ENCODE assay signal across 17 cellular contexts in the genomic region with DNA sequence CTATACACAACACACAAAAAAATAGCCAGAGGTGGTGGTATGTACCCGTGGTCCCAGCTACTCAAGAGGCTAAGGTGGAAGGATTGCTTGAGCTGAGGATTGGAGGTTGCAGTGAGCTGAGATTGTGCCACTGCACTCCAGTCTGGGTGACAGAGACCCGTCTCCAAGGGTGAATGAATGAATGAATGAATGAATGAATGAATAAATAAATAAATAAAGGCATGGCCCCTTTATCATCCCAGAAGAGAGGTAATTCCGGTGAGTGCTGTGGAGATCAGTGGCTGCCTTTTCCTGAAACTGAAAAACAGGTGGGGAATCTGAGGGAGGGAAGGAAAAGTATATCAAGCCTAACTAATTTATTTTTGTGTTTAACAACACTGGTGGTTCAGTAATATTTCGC.
A peak's percentile ranks its signal among the peaks of the same experiment; 100 is the strongest.
DNase-seq lines count a peak whose midpoint lies in the region; ATAC-seq, FAIRE-seq and TF ChIP-seq lines count a peak whose summit lies in the region.
"Had no signal": no experiment of that assay in that cellular context is flagged by ENCODE, and none has a peak within 500 bp of the region (broad histone marks: within the 10 kb centered on the region; RNA-seq: fewer than 3 reads in every experiment).

No MANE protein-coding gene starts in this region.

- peak overlapping the region; percentile 30 for H3K27ac Mint-ChIP-seq in activated T-cell treated with anti-CD3 and anti-CD28 coated beads, Interleukin-2, amount 50 U/mL, for 72 hours
- peak overlapping the region; percentile 66 to 90 for H3K27ac Mint-ChIP-seq in effector memory CD8-positive, alpha-beta T cell
- H3K27ac Mint-ChIP-seq in stimulated activated memory B cell treated with anti-CD40 and anti-IgM and Interleukin-4, amounts not matched to agents 10 μg/mL and 1 μg/mL and 100 μg/mL, for 72 hours, result peak overlapping the region; percentile 71
- H3K27ac Mint-ChIP-seq: HFFc6 had no signal

- H3K4me3 ChIP-seq in HL-60 (replicated peaks; ENCODE audit: insufficient read depth, low read length), result no peak overlapping the region
- H3K4me3 ChIP-seq: PC-9 had no signal

- peak overlapping the region in 1 of 2 donors; percentile 20 for H3K4me3 Mint-ChIP-seq in activated T-cell treated with anti-CD3 and anti-CD28 coated beads, Interleukin-2, amount 50 U/mL, for 72 hours
- no peak overlapping the region for H3K4me3 Mint-ChIP-seq in activated T-cell treated with anti-CD3 and anti-CD28 coated beads, Interleukin-2, amount 50 U/mL, for 4 hours
- no peak overlapping the region for H3K4me3 Mint-ChIP-seq in effector memory CD8-positive, alpha-beta T cell
- H3K4me3 Mint-ChIP-seq in stimulated activated memory B cell treated with anti-CD40 and anti-IgM and Interleukin-4, amounts not matched to agents 10 μg/mL and 1 μg/mL and 100 μg/mL, for 72 hours, result no peak overlapping the region
- H3K4me3 Mint-ChIP-seq: HFFc6 had no signal

- peaks cover 1 to 9% of the 10 kb centered on the region in 2 donors for H3K36me3 Mint-ChIP-seq in activated T-cell treated with anti-CD3 and anti-CD28 coated beads, Interleukin-2, amount 50 U/mL, for 72 hours (ENCODE audit: insufficient read depth in 2 of 2)
- peaks cover 15% of the 10 kb centered on the region for H3K36me3 Mint-ChIP-seq in activated T-cell treated with anti-CD3 and anti-CD28 coated beads, Interleukin-2, amount 50 U/mL, for 4 hours (ENCODE audit: insufficient read depth)
- H3K36me3 Mint-ChIP-seq in effector memory CD8-positive, alpha-beta T cell (ENCODE audit: insufficient read depth), result peaks cover 2% of the 10 kb centered on the region
- peaks cover 8% of the 10 kb centered on the region for H3K36me3 Mint-ChIP-seq in stimulated activated memory B cell treated with anti-CD40 and anti-IgM and Interleukin-4, amounts not matched to agents 10 μg/mL and 1 μg/mL and 100 μg/mL, for 72 hours

- FAIRE-seq in GM12891 (lab: Jason Lieb, UNC), result no peak
- FAIRE-seq: A204.1, D721Med, G401.6 had no signal

- no peaks in the 10 kb centered on the region for H3K9me3 Mint-ChIP-seq in activated T-cell treated with anti-CD3 and anti-CD28 coated beads, Interleukin-2, amount 50 U/mL, for 72 hours
- H3K9me3 Mint-ChIP-seq in activated T-cell treated with anti-CD3 and anti-CD28 coated beads, Interleukin-2, amount 50 U/mL, for 4 hours, result no peaks in the 10 kb centered on the region
- no peaks in the 10 kb centered on the region for H3K9me3 Mint-ChIP-seq in effector memory CD8-positive, alpha-beta T cell
- H3K9me3 Mint-ChIP-seq in stimulated activated memory B cell treated with anti-CD40 and anti-IgM and Interleukin-4, amounts not matched to agents 10 μg/mL and 1 μg/mL and 100 μg/mL, for 72 hours, result no peaks in the 10 kb centered on the region
- H3K9me3 Mint-ChIP-seq: HFFc6 had no signal

- no peaks in the 10 kb centered on the region for H3K27me3 Mint-ChIP-seq in activated T-cell treated with anti-CD3 and anti-CD28 coated beads, Interleukin-2, amount 50 U/mL, for 72 hours (ENCODE audit: low read depth)
- no peaks in the 10 kb centered on the region for H3K27me3 Mint-ChIP-seq in activated T-cell treated with anti-CD3 and anti-CD28 coated beads, Interleukin-2, amount 50 U/mL, for 4 hours (ENCODE audit: low read depth)
- H3K27me3 Mint-ChIP-seq in effector memory CD8-positive, alpha-beta T cell, result no peaks in the 10 kb centered on the region
- H3K27me3 Mint-ChIP-seq in stimulated activated memory B cell treated with anti-CD40 and anti-IgM and Interleukin-4, amounts not matched to agents 10 μg/mL and 1 μg/mL and 100 μg/mL, for 72 hours, result no peaks in the 10 kb centered on the region

- no peak for TF ChIP-seq POLR2A in GM12891 (IDR thresholded peaks at IDR 0.05; ENCODE audit: low read depth, low read length)

- peaks cover 80% of the 10 kb centered on the region for H3K4me1 Mint-ChIP-seq in activated T-cell treated with anti-CD3 and anti-CD28 coated beads, Interleukin-2, amount 50 U/mL, for 72 hours (ENCODE audit: low read depth)
- peaks cover 67% of the 10 kb centered on the region for H3K4me1 Mint-ChIP-seq in activated T-cell treated with anti-CD3 and anti-CD28 coated beads, Interleukin-2, amount 50 U/mL, for 4 hours (ENCODE audit: low read depth)
- peaks cover 55 to 57% of the 10 kb centered on the region in 2 donors for H3K4me1 Mint-ChIP-seq in effector memory CD8-positive, alpha-beta T cell (ENCODE audit: low read depth in 2 of 2)
- H3K4me1 Mint-ChIP-seq in stimulated activated memory B cell treated with anti-CD40 and anti-IgM and Interleukin-4, amounts not matched to agents 10 μg/mL and 1 μg/mL and 100 μg/mL, for 72 hours, result peaks cover 78% of the 10 kb centered on the region

- no peak for ATAC-seq in activated T-cell treated with anti-CD3 and anti-CD28 coated beads, Interleukin-2, amount 50 U/mL, for 72 hours (replicated peaks in 1 of 2)
- ATAC-seq in activated T-cell treated with anti-CD3 and anti-CD28 coated beads, Interleukin-2, amount 50 U/mL, for 4 hours, result no peak
- ATAC-seq in effector memory CD8-positive, alpha-beta T cell (replicated peaks), result no peak
- ATAC-seq in stimulated activated memory B cell treated with anti-CD40 and anti-IgM and Interleukin-4, amounts not matched to agents 10 μg/mL and 1 μg/mL and 100 μg/mL, for 72 hours, result no peak
- no peak for ATAC-seq in GM21423 (IDR thresholded peaks at IDR 0.05; ENCODE audit: unreplicated experiment)

- no peak for DNase-seq in activated T-cell treated with anti-CD3 and anti-CD28 coated beads, Interleukin-2, amount 50 U/mL, for 72 hours
- DNase-seq in activated T-cell treated with anti-CD3 and anti-CD28 coated beads, Interleukin-2, amount 50 U/mL, for 4 hours, result no peak
- DNase-seq in HL-60 (ENCODE audit: low read depth in 1 of 2, low spot score in 1 of 2) (no peak), GM12891 (ENCODE audit: insufficient read length, low spot score) (no peak)
- no peak for DNase-seq in effector memory CD8-positive, alpha-beta T cell
- DNase-seq in activated CD4-positive, alpha-beta T cell treated with anti-CD3 and anti-CD28 coated beads for 1 hour, result no peak
- DNase-seq: DMS79 treated with DMSO at 0.1 percent for 48 hours, HFFc6, KG1, NCI-H1092, NCI-H1694, PC-9 had no signal

- H3K27ac ChIP-seq in HL-60 (replicated peaks), result peak overlapping the region; percentile 20; the same call in 1 of the 2 replicates
- H3K27ac ChIP-seq: PC-9 had no signal

- no peak for TF ChIP-seq CTCF in HL-60 (IDR thresholded peaks at IDR 0.05; ENCODE audit: insufficient read depth, low read length)

- no peaks in the 10 kb centered on the region for H3K27me3 ChIP-seq in HL-60 (ENCODE audit: insufficient read depth, poor library complexity, severe bottlenecking)

TF ChIP-seq in GM12891, 5 proteins besides CTCF, POLR2A, EP300 and RAD21:
- TF ChIP-seq TAF1 (IDR thresholded peaks at IDR 0.05; ENCODE audit: low read depth, low read length) (no peak), PAX5 (IDR thresholded peaks at IDR 0.05; ENCODE audit: insufficient read depth, low read length, severe bottlenecking) (no peak), POU2F2 (IDR thresholded peaks at IDR 0.05; ENCODE audit: low read depth, low read length) (no peak)
